ENCODE assay signal across 13 cellular contexts in the genomic region with DNA sequence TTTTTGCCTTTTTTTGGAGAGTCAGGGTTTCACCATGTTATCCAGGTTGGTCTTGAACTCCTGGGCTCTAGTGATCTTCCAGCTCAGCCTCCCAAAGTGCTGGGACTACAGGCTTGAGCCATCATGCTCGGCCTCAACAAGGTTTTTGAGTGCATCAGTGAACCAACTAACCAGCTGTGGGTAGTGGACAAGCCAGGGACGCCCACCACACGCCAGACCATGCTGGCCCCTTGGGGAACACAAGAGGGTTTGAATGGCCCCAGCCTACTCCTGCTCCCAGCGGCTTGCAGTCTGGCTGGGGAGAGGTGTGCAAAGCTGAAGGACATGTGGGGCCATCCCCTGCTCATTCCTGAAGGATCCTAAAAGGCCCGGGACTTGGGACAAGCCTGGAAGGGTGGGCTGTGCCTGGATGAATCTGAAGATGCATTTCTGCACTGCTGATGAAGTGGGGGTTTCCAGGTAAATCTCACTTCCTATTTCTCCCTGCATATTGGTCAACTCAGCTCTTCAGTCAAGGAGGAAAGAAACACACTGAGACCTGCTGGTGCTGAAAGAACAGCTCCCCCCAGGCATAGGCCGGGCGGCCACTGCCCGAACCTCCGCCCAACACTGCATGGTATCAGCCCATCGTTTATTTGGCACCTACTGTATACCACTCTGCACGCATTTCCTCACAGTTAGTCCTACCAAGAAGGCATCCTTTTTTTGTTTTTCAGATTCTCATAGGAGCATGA. TPM values are rescaled to one million over a fixed set of nuclear protein-coding genes. Genes with fewer than 3 reads are reported as not detected.
DNase-seq lines count a peak whose midpoint lies in the region; ATAC-seq and TF ChIP-seq lines count a peak whose summit lies in the region.
"Had no signal": no experiment of that assay in that cellular context is flagged by ENCODE, and none has a peak within 500 bp of the region (broad histone marks: within the 10 kb centered on the region; RNA-seq: fewer than 3 reads in every experiment).

No MANE protein-coding gene starts in this region.

- peak; percentile 65 for ATAC-seq in HG02759 (IDR thresholded peaks at IDR 0.05; ENCODE audit: unreplicated experiment)
- ATAC-seq in GM18505 (IDR thresholded peaks at IDR 0.05; ENCODE audit: unreplicated experiment) = no peak
- no peak for ATAC-seq in HG03135 (IDR thresholded peaks at IDR 0.05; ENCODE audit: unreplicated experiment)
- no peak for ATAC-seq in aorta (ENCODE audit: low FRiP score)
- ATAC-seq: psoas muscle had no signal

- no peak for TF ChIP-seq POLR2A in GM18505 (IDR thresholded peaks at IDR 0.05; ENCODE audit: borderline replicate concordance, extremely low read depth, insufficient read depth, insufficient read length)

- H3K4me3 ChIP-seq in GM12865 (ENCODE audit: low read depth, low read length) = no peak overlapping the region
- no peak overlapping the region for H3K4me3 ChIP-seq in aorta (ENCODE audit: low read length in 2 of 2)
- H3K4me3 ChIP-seq: heart right ventricle, psoas muscle had no signal

- WGBS in aorta, 2 donors = 34 to 39% methylated on average over 11 of the region's 11 CpGs

- peaks cover 3% of the 10 kb centered on the region for H3K9me3 ChIP-seq in aorta (ENCODE audit: control insufficient read depth, low read length)
- H3K9me3 ChIP-seq: psoas muscle had no signal

- peak; percentile 54 for DNase-seq in GM12865 (ENCODE audit: low read depth)
- DNase-seq in RPMI7951 (ENCODE audit: low read depth) = peak; percentile 36
- DNase-seq in kidney tubule cell (ENCODE audit: low spot score) = peak; percentile 24
- no peak for DNase-seq in NCI-H774 (lab: John Stamatoyannopoulos, UW)
- DNase-seq in aorta = no peak
- DNase-seq: amygdala, GF-D8, heart right ventricle, psoas muscle had no signal

- no peaks in the 10 kb centered on the region for H3K27me3 ChIP-seq in aorta (ENCODE audit: control insufficient read depth in 1 of 2, insufficient read depth in 2 of 2, low read length in 1 of 2)

- no peak overlapping the region for H3K27ac ChIP-seq in aorta (ENCODE audit: low read depth in 1 of 2, low read length in 2 of 2)
- H3K27ac ChIP-seq: heart right ventricle, psoas muscle, VCaP had no signal

- no peaks in the 10 kb centered on the region for H3K36me3 ChIP-seq in aorta (ENCODE audit: control insufficient read depth in 1 of 2, insufficient read depth in 2 of 2, low read length in 1 of 2)
- H3K36me3 ChIP-seq: heart right ventricle had no signal

- no peaks in the 10 kb centered on the region for H3K4me1 ChIP-seq in aorta (ENCODE audit: control insufficient read depth in 1 of 2, insufficient read depth in 2 of 2, low read length in 2 of 2)
- H3K4me1 ChIP-seq: heart right ventricle, psoas muscle had no signal

- no peak for TF ChIP-seq CTCF in GM12865 (IDR thresholded peaks at IDR 0.05; ENCODE audit: insufficient read depth, low read depth, low read length, missing control alignments)

- intact Hi-C loops in aorta (cut with DNase I) = no loop called here

RNA-seq across cellular contexts. Expression of a gene that starts 6.9 kb away (rescaled TPM):
- not detected in 2 replicates for total RNA-seq in RPMI7951 (2014; rRNA removed; shearing (Covaris generic))
- total RNA-seq in aorta = not detected
- polyA plus RNA-seq in aorta = not detected
- total RNA-seq: heart right ventricle, psoas muscle had no signal
- polyA plus RNA-seq: heart right ventricle had no signal

Comparison
In these comparisons a context has a peak if more than half of its experiments do, and no peak if none do; other contexts are left out.
1. DNase-seq: peak in GM12865 (single experiment), RPMI7951 (single experiment) and kidney tubule cell (single experiment); none in NCI-H774 (single experiment) and aorta (0 of 2).